1 cellular context compared by ENCODE assay signal in genomic region chr6:36024154-36024760, GRCh38.
TF ChIP-seq lines count a peak whose summit lies in the region.

Gene SLC26A8, minus strand, starts transcription at chr6:36024641. Its CDS starts 4,934 bp downstream, at chr6:36019707.

TF ChIP-seq in SK-N-SH treated with all-trans-retinoic acid at 6 μM for 48 hours, 23 proteins besides CTCF, POLR2A, EP300 and RAD21 (continued from another document):
- TF ChIP-seq CSRNP3 (CRISPR knock-in tag; IDR thresholded peaks at IDR 0.05) (no peak), ZNF8 (CRISPR knock-in tag; IDR thresholded peaks at IDR 0.05) (no peak), CSDC2 (CRISPR knock-in tag; IDR thresholded peaks at IDR 0.05) (no peak), ARNTL (CRISPR knock-in tag; IDR thresholded peaks at IDR 0.05; ENCODE audit: borderline replicate concordance, low read depth) (no peak), ZFP30 (CRISPR knock-in tag; IDR thresholded peaks at IDR 0.05) (no peak), GLIS3 (CRISPR knock-in tag; IDR thresholded peaks at IDR 0.05) (no peak), ZNF70 (CRISPR knock-in tag; IDR thresholded peaks at IDR 0.05) (no peak)
